Comparison of ENCODE assay signal across 1 cellular context in genomic region chr1:109773203-109773899, GRCh38.
TF ChIP-seq lines count a peak whose summit lies in the region.

No MANE protein-coding gene starts in this region.

TF ChIP-seq in HepG2, 621 proteins besides CTCF, POLR2A, EP300 and RAD21 (continued from another document and continues in another):
- TF ChIP-seq, protein P1, sequence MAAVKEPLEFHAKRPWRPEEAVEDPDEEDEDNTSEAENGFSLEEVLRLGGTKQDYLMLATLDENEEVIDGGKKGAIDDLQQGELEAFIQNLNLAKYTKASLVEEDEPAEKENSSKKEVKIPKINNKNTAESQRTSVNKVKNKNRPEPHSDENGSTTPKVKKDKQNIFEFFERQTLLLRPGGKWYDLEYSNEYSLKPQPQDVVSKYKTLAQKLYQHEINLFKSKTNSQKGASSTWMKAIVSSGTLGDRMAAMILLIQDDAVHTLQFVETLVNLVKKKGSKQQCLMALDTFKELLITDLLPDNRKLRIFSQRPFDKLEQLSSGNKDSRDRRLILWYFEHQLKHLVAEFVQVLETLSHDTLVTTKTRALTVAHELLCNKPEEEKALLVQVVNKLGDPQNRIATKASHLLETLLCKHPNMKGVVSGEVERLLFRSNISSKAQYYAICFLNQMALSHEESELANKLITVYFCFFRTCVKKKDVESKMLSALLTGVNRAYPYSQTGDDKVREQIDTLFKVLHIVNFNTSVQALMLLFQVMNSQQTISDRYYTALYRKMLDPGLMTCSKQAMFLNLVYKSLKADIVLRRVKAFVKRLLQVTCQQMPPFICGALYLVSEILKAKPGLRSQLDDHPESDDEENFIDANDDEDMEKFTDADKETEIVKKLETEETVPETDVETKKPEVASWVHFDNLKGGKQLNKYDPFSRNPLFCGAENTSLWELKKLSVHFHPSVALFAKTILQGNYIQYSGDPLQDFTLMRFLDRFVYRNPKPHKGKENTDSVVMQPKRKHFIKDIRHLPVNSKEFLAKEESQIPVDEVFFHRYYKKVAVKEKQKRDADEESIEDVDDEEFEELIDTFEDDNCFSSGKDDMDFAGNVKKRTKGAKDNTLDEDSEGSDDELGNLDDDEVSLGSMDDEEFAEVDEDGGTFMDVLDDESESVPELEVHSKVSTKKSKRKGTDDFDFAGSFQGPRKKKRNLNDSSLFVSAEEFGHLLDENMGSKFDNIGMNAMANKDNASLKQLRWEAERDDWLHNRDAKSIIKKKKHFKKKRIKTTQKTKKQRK (IDR thresholded peaks at IDR 0.05; ENCODE audit: low read length), result no peak
- TF ChIP-seq JUN (CRISPR knock-in tag; IDR thresholded peaks at IDR 0.05) (no peak), ZNF567 (CRISPR knock-in tag; IDR thresholded peaks at IDR 0.05; ENCODE audit: borderline replicate concordance) (no peak), ZNF432 (CRISPR knock-in tag; IDR thresholded peaks at IDR 0.05; ENCODE audit: borderline replicate concordance) (no peak), BCLAF1 (IDR thresholded peaks at IDR 0.05) (no peak), ZNF563 (CRISPR knock-in tag; IDR thresholded peaks at IDR 0.05) (no peak), DNMT1 (CRISPR knock-in tag; IDR thresholded peaks at IDR 0.05) (no peak), STAG1 (CRISPR knock-in tag; IDR thresholded peaks at IDR 0.05) (peak; percentile 98), SUZ12 (IDR thresholded peaks at IDR 0.05; ENCODE audit: low read depth, low read length) (no peak), CREB3 (CRISPR knock-in tag; IDR thresholded peaks at IDR 0.05) (no peak), ERF (CRISPR knock-in tag; IDR thresholded peaks at IDR 0.05) (peak; percentile 75), ELF1 (CRISPR knock-in tag; IDR thresholded peaks at IDR 0.05) (peak; percentile 47; the same call in 1 of the 2 replicates), ISX (CRISPR knock-in tag; conservative IDR thresholded peaks at IDR 0.05) (no peak), TAF15 (IDR thresholded peaks at IDR 0.05; ENCODE audit: low read depth, low read length, poor library complexity, severe bottlenecking) (no peak), REST (IDR thresholded peaks at IDR 0.05; ENCODE audit: borderline replicate concordance in 1 of 2, low read depth in 1 of 2, low read length in 2 of 2) (no peak), CENPX (CRISPR knock-in tag; IDR thresholded peaks at IDR 0.05) (no peak), MIER2 (CRISPR knock-in tag; IDR thresholded peaks at IDR 0.05) (no peak), MEIS1 (CRISPR knock-in tag; IDR thresholded peaks at IDR 0.05; ENCODE audit: borderline replicate concordance) (peak; percentile 61; the same call in 1 of the 2 replicates), SMAD3 (CRISPR knock-in tag; IDR thresholded peaks at IDR 0.05) (0 out of 2 replicates have a peak, but pooled peaks have one; percentile 61), ZFAT (CRISPR knock-in tag; conservative IDR thresholded peaks at IDR 0.05) (no peak), ATF6 (CRISPR knock-in tag; conservative IDR thresholded peaks at IDR 0.05) (0 out of 2 replicates have a peak, but pooled peaks have one; percentile 54), ZNF775 (CRISPR knock-in tag; IDR thresholded peaks at IDR 0.05; ENCODE audit: borderline replicate concordance) (no peak), TGIF2 (CRISPR knock-in tag; IDR thresholded peaks at IDR 0.05) (no peak), SIX1 (CRISPR knock-in tag; IDR thresholded peaks at IDR 0.05; ENCODE audit: borderline replicate concordance) (no peak), SKI (IDR thresholded peaks at IDR 0.05; ENCODE audit: partially characterized antibody) (peak; percentile 40), SNAI1 (CRISPR knock-in tag; IDR thresholded peaks at IDR 0.05; ENCODE audit: borderline replicate concordance) (no peak), ZNF121 (CRISPR knock-in tag; IDR thresholded peaks at IDR 0.05) (peak; percentile 22; the same call in 1 of the 2 replicates), REPIN1 (CRISPR knock-in tag; IDR thresholded peaks at IDR 0.05; ENCODE audit: borderline replicate concordance, low read depth) (no peak), ZNF263 (CRISPR knock-in tag; IDR thresholded peaks at IDR 0.05) (no peak; the same call in 1 of the 2 replicates), ZNF543 (CRISPR knock-in tag; IDR thresholded peaks at IDR 0.05) (no peak), JARID2 (CRISPR knock-in tag; IDR thresholded peaks at IDR 0.05; ENCODE audit: insufficient replicate concordance) (no peak), HOXD1 (CRISPR knock-in tag; IDR thresholded peaks at IDR 0.05) (no peak), SIN3A (IDR thresholded peaks at IDR 0.05; ENCODE audit: borderline replicate concordance, low read depth, low read length) (no peak), PBX2 (CRISPR knock-in tag; IDR thresholded peaks at IDR 0.05) (no peak), ZC3H4 (CRISPR knock-in tag; IDR thresholded peaks at IDR 0.05; ENCODE audit: borderline replicate concordance) (no peak), SMARCE1 (IDR thresholded peaks at IDR 0.05; ENCODE audit: borderline replicate concordance) (no peak)
- TF ChIP-seq, protein P2, sequence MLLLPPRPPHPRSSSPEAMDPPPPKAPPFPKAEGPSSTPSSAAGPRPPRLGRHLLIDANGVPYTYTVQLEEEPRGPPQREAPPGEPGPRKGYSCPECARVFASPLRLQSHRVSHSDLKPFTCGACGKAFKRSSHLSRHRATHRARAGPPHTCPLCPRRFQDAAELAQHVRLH (CRISPR knock-in tag; IDR thresholded peaks at IDR 0.05; ENCODE audit: borderline replicate concordance, low read depth), result peak; percentile 73; the same call in 1 of the 2 replicates
- TF ChIP-seq, protein P3, sequence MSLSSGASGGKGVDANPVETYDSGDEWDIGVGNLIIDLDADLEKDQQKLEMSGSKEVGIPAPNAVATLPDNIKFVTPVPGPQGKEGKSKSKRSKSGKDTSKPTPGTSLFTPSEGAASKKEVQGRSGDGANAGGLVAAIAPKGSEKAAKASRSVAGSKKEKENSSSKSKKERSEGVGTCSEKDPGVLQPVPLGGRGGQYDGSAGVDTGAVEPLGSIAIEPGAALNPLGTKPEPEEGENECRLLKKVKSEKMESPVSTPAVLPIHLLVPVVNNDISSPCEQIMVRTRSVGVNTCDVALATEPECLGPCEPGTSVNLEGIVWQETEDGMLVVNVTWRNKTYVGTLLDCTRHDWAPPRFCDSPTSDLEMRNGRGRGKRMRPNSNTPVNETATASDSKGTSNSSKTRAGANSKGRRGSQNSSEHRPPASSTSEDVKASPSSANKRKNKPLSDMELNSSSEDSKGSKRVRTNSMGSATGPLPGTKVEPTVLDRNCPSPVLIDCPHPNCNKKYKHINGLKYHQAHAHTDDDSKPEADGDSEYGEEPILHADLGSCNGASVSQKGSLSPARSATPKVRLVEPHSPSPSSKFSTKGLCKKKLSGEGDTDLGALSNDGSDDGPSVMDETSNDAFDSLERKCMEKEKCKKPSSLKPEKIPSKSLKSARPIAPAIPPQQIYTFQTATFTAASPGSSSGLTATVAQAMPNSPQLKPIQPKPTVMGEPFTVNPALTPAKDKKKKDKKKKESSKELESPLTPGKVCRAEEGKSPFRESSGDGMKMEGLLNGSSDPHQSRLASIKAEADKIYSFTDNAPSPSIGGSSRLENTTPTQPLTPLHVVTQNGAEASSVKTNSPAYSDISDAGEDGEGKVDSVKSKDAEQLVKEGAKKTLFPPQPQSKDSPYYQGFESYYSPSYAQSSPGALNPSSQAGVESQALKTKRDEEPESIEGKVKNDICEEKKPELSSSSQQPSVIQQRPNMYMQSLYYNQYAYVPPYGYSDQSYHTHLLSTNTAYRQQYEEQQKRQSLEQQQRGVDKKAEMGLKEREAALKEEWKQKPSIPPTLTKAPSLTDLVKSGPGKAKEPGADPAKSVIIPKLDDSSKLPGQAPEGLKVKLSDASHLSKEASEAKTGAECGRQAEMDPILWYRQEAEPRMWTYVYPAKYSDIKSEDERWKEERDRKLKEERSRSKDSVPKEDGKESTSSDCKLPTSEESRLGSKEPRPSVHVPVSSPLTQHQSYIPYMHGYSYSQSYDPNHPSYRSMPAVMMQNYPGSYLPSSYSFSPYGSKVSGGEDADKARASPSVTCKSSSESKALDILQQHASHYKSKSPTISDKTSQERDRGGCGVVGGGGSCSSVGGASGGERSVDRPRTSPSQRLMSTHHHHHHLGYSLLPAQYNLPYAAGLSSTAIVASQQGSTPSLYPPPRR (CRISPR knock-in tag; IDR thresholded peaks at IDR 0.05; ENCODE audit: borderline replicate concordance), result no peak
- TF ChIP-seq, protein P4, sequence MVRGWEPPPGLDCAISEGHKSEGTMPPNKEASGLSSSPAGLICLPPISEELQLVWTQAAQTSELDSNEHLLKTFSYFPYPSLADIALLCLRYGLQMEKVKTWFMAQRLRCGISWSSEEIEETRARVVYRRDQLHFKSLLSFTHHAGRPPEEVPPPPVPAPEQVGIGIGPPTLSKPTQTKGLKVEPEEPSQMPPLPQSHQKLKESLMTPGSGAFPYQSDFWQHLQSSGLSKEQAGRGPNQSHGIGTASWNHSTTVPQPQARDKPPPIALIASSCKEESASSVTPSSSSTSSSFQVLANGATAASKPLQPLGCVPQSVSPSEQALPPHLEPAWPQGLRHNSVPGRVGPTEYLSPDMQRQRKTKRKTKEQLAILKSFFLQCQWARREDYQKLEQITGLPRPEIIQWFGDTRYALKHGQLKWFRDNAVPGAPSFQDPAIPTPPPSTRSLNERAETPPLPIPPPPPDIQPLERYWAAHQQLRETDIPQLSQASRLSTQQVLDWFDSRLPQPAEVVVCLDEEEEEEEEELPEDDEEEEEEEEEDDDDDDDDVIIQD (CRISPR knock-in tag; IDR thresholded peaks at IDR 0.05; ENCODE audit: low read depth), result 0 out of 2 replicates have a peak, but pooled peaks have one; percentile 24
